Comparison of ENCODE assay signal across 9 cellular contexts in the genomic region with DNA sequence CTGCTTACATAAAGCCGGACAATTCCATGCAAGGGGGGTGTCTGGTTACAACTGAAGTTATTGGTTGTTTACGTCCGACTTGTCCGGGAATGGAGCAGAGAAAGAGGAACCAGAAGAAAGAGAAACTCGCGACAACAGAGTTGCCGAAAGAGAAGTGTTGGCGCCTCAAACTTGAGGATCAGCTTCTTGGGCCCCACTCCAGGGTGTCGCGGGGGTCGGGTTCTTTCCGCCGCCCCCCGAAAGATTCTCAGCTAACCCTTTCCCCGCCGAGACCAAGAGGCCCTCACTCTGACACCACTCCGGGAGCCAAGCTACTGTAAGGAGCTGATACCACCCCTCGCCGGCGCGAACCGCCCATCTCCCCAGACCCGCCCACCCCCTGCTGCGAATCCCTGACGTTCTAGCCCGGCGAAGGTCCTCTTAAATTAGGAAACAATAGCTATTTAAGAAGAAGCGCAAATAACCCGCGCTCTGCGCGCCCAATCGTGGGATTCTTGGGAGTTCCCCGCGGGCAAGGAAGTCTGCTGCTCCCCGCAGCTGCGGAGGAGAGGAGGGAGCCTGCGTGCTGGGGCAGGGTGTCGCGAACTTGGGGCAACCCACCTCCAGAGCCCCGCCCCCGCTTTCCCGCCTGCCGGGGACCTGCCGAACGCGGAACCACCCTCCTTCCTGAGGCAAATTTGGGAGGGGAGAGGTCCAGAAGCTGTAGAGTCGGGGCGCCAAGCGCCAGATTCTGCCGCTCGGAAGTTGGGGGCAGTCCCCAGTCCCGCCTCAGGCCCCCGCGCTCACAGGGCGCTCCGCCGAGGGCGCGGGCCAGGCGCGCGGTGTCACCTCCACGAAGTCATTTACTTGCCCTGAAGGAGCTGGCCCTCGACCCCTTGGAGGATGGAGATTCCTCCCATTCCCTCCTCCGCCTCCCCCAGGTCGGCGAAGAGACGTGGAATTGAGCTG. TPM values are rescaled to one million over a fixed set of nuclear protein-coding genes. Genes with fewer than 3 reads are reported as not detected.
A peak's percentile ranks its signal among the peaks of the same experiment; 100 is the strongest.
DNase-seq lines count a peak whose midpoint lies in the region; ATAC-seq and TF ChIP-seq lines count a peak whose summit lies in the region.
"Had no signal": no experiment of that assay in that cellular context is flagged by ENCODE, and none has a peak within 500 bp of the region (broad histone marks: within the 10 kb centered on the region; RNA-seq: fewer than 3 reads in every experiment).

No MANE protein-coding gene starts in this region.

- peaks cover 74% of the 10 kb centered on the region for H3K27me3 Mint-ChIP-seq in CD8-positive, alpha-beta T cell (ENCODE audit: low read depth)
- peaks cover 85% of the 10 kb centered on the region for H3K27me3 Mint-ChIP-seq in activated T-helper 2 cell treated with anti-CD3 and anti-CD28 coated beads, Interferon-gamma antibody, Interleukin-2, Interleukin-4, amounts not matched to agents 10 μg/mL and 5 μg/mL and 100 μg/mL, durations not matched to agents 14 hours and 24 hours and 36 hours (ENCODE audit: low read depth)

- no peak overlapping the region for H3K9ac ChIP-seq in HUES48 (ENCODE audit: low read depth, low read length)

- H3K36me3 Mint-ChIP-seq in CD8-positive, alpha-beta T cell: no peaks in the 10 kb centered on the region
- peaks cover 3% of the 10 kb centered on the region for H3K36me3 Mint-ChIP-seq in activated T-helper 2 cell treated with anti-CD3 and anti-CD28 coated beads, Interferon-gamma antibody, Interleukin-2, Interleukin-4, amounts not matched to agents 10 μg/mL and 5 μg/mL and 100 μg/mL, durations not matched to agents 14 hours and 24 hours and 36 hours (ENCODE audit: low read depth)

- peaks cover 3% of the 10 kb centered on the region for H3K9me3 Mint-ChIP-seq in CD8-positive, alpha-beta T cell
- no peaks in the 10 kb centered on the region for H3K9me3 Mint-ChIP-seq in activated T-helper 2 cell treated with anti-CD3 and anti-CD28 coated beads, Interferon-gamma antibody, Interleukin-2, Interleukin-4, amounts not matched to agents 10 μg/mL and 5 μg/mL and 100 μg/mL, durations not matched to agents 14 hours and 24 hours and 36 hours

- peaks cover 29% of the 10 kb centered on the region for H3K4me1 Mint-ChIP-seq in CD8-positive, alpha-beta T cell (ENCODE audit: low read depth)
- peaks cover 18% of the 10 kb centered on the region for H3K4me1 Mint-ChIP-seq in activated T-helper 2 cell treated with anti-CD3 and anti-CD28 coated beads, Interferon-gamma antibody, Interleukin-2, Interleukin-4, amounts not matched to agents 10 μg/mL and 5 μg/mL and 100 μg/mL, durations not matched to agents 14 hours and 24 hours and 36 hours (ENCODE audit: low read depth)

- DNase-seq in CD8-positive, alpha-beta T cell: peak in 1 of 7 experiments; percentile 29
- no peak for DNase-seq in activated T-helper 2 cell treated with anti-CD3 and anti-CD28 coated beads, Interferon-gamma antibody, Interleukin-2, Interleukin-4, amounts not matched to agents 10 μg/mL and 5 μg/mL and 100 μg/mL, durations not matched to agents 14 hours and 24 hours and 36 hours (ENCODE audit: low spot score)
- DNase-seq in right cardiac atrium (peak in 2 of 3 donors; percentile 64 to 74), skeletal muscle cell (ENCODE audit: low read depth) (no peak), NCI-H2107 treated with DMSO at 0.1 percent for 48 hours (lab: John Stamatoyannopoulos, UW; ENCODE audit: unreplicated experiment) (no peak)

- peaks cover 24% of the 10 kb centered on the region for H3K4me1 ChIP-seq in CD8-positive, alpha-beta T cell (ENCODE audit: insufficient read depth, low read length)
- H3K4me1 ChIP-seq in HUES48 (ENCODE audit: control insufficient read depth, insufficient read depth, low read length) (peaks cover 21% of the 10 kb centered on the region), right cardiac atrium (ENCODE audit: control insufficient read depth, insufficient read depth, low read length) (peaks cover 4% of the 10 kb centered on the region)

- H3K27ac ChIP-seq in CD8-positive, alpha-beta T cell (ENCODE audit: low read depth, low read length): no peak overlapping the region
- H3K27ac ChIP-seq in HUES48 (ENCODE audit: low read depth, low read length): no peak overlapping the region
- H3K27ac ChIP-seq in right cardiac atrium (ENCODE audit: low read length): no peak overlapping the region

- H3K27ac Mint-ChIP-seq in CD8-positive, alpha-beta T cell: no peak overlapping the region
- H3K27ac Mint-ChIP-seq in activated T-helper 2 cell treated with anti-CD3 and anti-CD28 coated beads, Interferon-gamma antibody, Interleukin-2, Interleukin-4, amounts not matched to agents 10 μg/mL and 5 μg/mL and 100 μg/mL, durations not matched to agents 14 hours and 24 hours and 36 hours: no peak overlapping the region

- WGBS in right cardiac atrium: 3% methylated on average over 69 of the region's 69 CpGs

- intact Hi-C loops in CD8-positive, alpha-beta T cell (cut with DNase I, micrococcal nuclease): loop anchor here in 1 of 2 experiments (5.0 kb wide), 1 partner anchor 79 kb away; the partner anchor contains the start of gene OLA1
- intact Hi-C loops in activated T-helper 2 cell treated with anti-CD3 and anti-CD28 coated beads, Interferon-gamma antibody, Interleukin-2, Interleukin-4, amounts not matched to agents 10 μg/mL and 5 μg/mL and 100 μg/mL, durations not matched to agents 14 hours and 24 hours and 36 hours (cut with micrococcal nuclease): loop anchor here (2.0 to 10.0 kb wide), 2 partner anchors 15 to 191 kb away; no protein-coding TSS in a partner anchor
- intact Hi-C loops in right cardiac atrium (cut with DNase I): no loop called here

- H3K9me3 ChIP-seq in CD8-positive, alpha-beta T cell (ENCODE audit: low read length): no peaks in the 10 kb centered on the region
- H3K9me3 ChIP-seq in HUES48 (ENCODE audit: control insufficient read depth, insufficient read depth, low read length) (no peaks in the 10 kb centered on the region), right cardiac atrium (ENCODE audit: control insufficient read depth, low read length) (no peaks in the 10 kb centered on the region)

- H3K36me3 ChIP-seq in CD8-positive, alpha-beta T cell (ENCODE audit: insufficient read depth, low read length): no peaks in the 10 kb centered on the region
- H3K36me3 ChIP-seq in HUES48 (ENCODE audit: control insufficient read depth, insufficient read depth, low read length): no peaks in the 10 kb centered on the region

- ATAC-seq in CD8-positive, alpha-beta T cell: peak; percentile 42
- ATAC-seq in right cardiac atrium (peak in 1 of 2 donors; percentile 54), GM21390 (IDR thresholded peaks at IDR 0.05; ENCODE audit: unreplicated experiment) (no peak), HG03097 (IDR thresholded peaks at IDR 0.05; ENCODE audit: low FRiP score, unreplicated experiment) (no peak)

- peaks cover 57% of the 10 kb centered on the region for H3K27me3 ChIP-seq in CD8-positive, alpha-beta T cell (ENCODE audit: insufficient read depth, low read length)
- H3K27me3 ChIP-seq in HUES48 (ENCODE audit: control insufficient read depth, insufficient read depth, low read length) (peaks cover 73% of the 10 kb centered on the region), right cardiac atrium (ENCODE audit: control insufficient read depth, insufficient read depth) (peaks cover 5% of the 10 kb centered on the region)

- POLR2A ChIA-PET in CD8-positive, alpha-beta T cell (lab: Charles Lee): interaction anchor here (0.9 to 2.1 kb wide), 3 partner anchors 11 to 15 kb away, joined by 4 to 6 read pairs (median 4); no protein-coding TSS in a partner anchor

- no peak for TF ChIP-seq CTCF in CD8-positive, alpha-beta T cell (IDR thresholded peaks at IDR 0.05)

- peak overlapping the region; percentile 76 for H3K4me3 Mint-ChIP-seq in CD8-positive, alpha-beta T cell
- peak overlapping the region; percentile 55 for H3K4me3 Mint-ChIP-seq in activated T-helper 2 cell treated with anti-CD3 and anti-CD28 coated beads, Interferon-gamma antibody, Interleukin-2, Interleukin-4, amounts not matched to agents 10 μg/mL and 5 μg/mL and 100 μg/mL, durations not matched to agents 14 hours and 24 hours and 36 hours (ENCODE audit: low read depth)

- CTCF ChIA-PET in CD8-positive, alpha-beta T cell (lab: Charles Lee): interaction anchor here (0.7 to 5.4 kb wide), 6 partner anchors 10 to 1116 kb away, joined by 3 to 27 read pairs (median 5); partner anchors contain the start of gene SP9

- H3K4me3 ChIP-seq in CD8-positive, alpha-beta T cell (ENCODE audit: low read depth, low read length): peak overlapping the region; percentile 33
- peak overlapping the region; percentile 71 for H3K4me3 ChIP-seq in HUES48 (ENCODE audit: low read depth, low read length)
- peak overlapping the region; percentile 20 for H3K4me3 ChIP-seq in right cardiac atrium (ENCODE audit: low read length)
- peak overlapping the region; percentile 58 for H3K4me3 ChIP-seq in skeletal muscle cell (ENCODE audit: low read depth, low read length)

RNA-seq across cellular contexts. Expression of gene SP9, which starts 8.5 kb away (rescaled TPM):
- total RNA-seq in CD8-positive, alpha-beta T cell: not detected
- total RNA-seq in activated T-helper 2 cell treated with anti-CD3 and anti-CD28 coated beads, Interferon-gamma antibody, Interleukin-2, Interleukin-4, amounts not matched to agents 10 μg/mL and 5 μg/mL and 100 μg/mL, durations not matched to agents 14 hours and 24 hours and 36 hours: not detected in 2 replicates
- total RNA-seq in right cardiac atrium: not detected
- polyA plus RNA-seq in right cardiac atrium: not detected
- total RNA-seq: renal cortical epithelial cell had no signal

Comparison
In these comparisons a context has a peak if more than half of its experiments do, and no peak if none do; other contexts are left out.
1. DNase-seq: peak in right cardiac atrium (2 of 3); none in activated T-helper 2 cell treated with anti-CD3 and anti-CD28 coated beads, Interferon-gamma antibody, Interleukin-2, Interleukin-4, amounts not matched to agents 10 μg/mL and 5 μg/mL and 100 μg/mL, durations not matched to agents 14 hours and 24 hours and 36 hours (single experiment), skeletal muscle cell (single experiment) and NCI-H2107 treated with DMSO at 0.1 percent for 48 hours (single experiment).
2. H3K4me3 ChIP-seq: peak in every context shown above with its lines; median percentile 71 in HUES48; 58 in skeletal muscle cell; 33 in CD8-positive, alpha-beta T cell; 20 in right cardiac atrium.